ENCODE assay signal across 15 cellular contexts in the genomic region with DNA sequence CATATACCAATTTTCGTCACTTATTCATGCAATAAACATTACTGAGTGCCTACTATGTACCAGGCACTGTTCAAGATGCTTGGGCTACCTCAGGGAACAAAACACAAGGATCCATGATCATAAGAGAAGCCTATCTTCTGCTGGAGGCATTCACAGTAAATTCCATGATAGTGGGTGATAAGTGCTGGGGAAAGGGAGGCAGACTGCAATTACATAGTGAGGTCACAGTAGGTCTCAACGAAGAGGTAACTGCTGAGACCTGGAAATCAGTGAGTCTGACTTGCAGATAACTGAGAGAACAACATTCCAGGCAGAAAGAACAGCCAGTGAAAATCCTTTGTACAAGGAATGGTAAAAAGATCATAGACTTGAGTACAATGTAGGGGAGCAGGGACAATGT. TPM values are rescaled to one million over a fixed set of nuclear protein-coding genes. Genes with fewer than 3 reads are reported as not detected.
DNase-seq lines count a peak whose midpoint lies in the region; ATAC-seq and TF ChIP-seq lines count a peak whose summit lies in the region.
"Had no signal": no experiment of that assay in that cellular context is flagged by ENCODE, and none has a peak within 500 bp of the region (broad histone marks: within the 10 kb centered on the region; RNA-seq: fewer than 3 reads in every experiment).

No MANE protein-coding gene starts in this region.

- no peak overlapping the region for H3K27ac ChIP-seq in CD4-positive, alpha-beta T cell (ENCODE audit: low read depth, low read length)
- H3K27ac ChIP-seq in Karpas-422 (ENCODE audit: low read length) (peak overlapping the region; percentile 69), heart left ventricle (peak overlapping the region; percentile 26 to 81 (median 66)), neural progenitor cell (peak overlapping the region; percentile 31), tibial artery (peak overlapping the region in 1 of 2 donors; percentile 11)
- H3K27ac ChIP-seq: PC-9, sigmoid colon had no signal

- no peak overlapping the region for H3K4me3 Mint-ChIP-seq in CD4-positive, alpha-beta T cell
- no peak overlapping the region for H3K4me3 Mint-ChIP-seq in neural progenitor cell

- TF ChIP-seq CTCF in CD4-positive, alpha-beta T cell (IDR thresholded peaks at IDR 0.05), result no peak
- no peak for TF ChIP-seq CTCF in heart left ventricle (IDR thresholded peaks at IDR 0.05)
- TF ChIP-seq CTCF in neural progenitor cell (IDR thresholded peaks at IDR 0.05), result no peak
- TF ChIP-seq CTCF in tibial artery (IDR thresholded peaks at IDR 0.05), result no peak

- H3K27me3 ChIP-seq in CD4-positive, alpha-beta T cell (ENCODE audit: control insufficient read depth, insufficient read depth, low read length), result no peaks in the 10 kb centered on the region
- no peaks in the 10 kb centered on the region for H3K27me3 ChIP-seq in Karpas-422 (ENCODE audit: low read length)
- H3K27me3 ChIP-seq in heart left ventricle, result no peaks in the 10 kb centered on the region
- H3K27me3 ChIP-seq in neural progenitor cell, result no peaks in the 10 kb centered on the region
- no peaks in the 10 kb centered on the region for H3K27me3 ChIP-seq in tibial artery
- H3K27me3 ChIP-seq: sigmoid colon had no signal

- peaks cover 18% of the 10 kb centered on the region for H3F3A ChIP-seq in neural progenitor cell (ENCODE audit: low read depth)

- no peaks in the 10 kb centered on the region for H3K36me3 ChIP-seq in Karpas-422 (ENCODE audit: insufficient read depth, low read length)
- H3K36me3 ChIP-seq in heart left ventricle, result no peaks in the 10 kb centered on the region
- H3K36me3 ChIP-seq in neural progenitor cell, result no peaks in the 10 kb centered on the region
- no peaks in the 10 kb centered on the region for H3K36me3 ChIP-seq in tibial artery
- H3K36me3 ChIP-seq: sigmoid colon had no signal

- H3K9ac ChIP-seq in Karpas-422 (ENCODE audit: low read length) (peak overlapping the region; percentile 20; the same call in 1 of the 2 replicates), neural progenitor cell (no peak overlapping the region)

- H3K27ac Mint-ChIP-seq in CD4-positive, alpha-beta T cell, result peak overlapping the region; percentile 2
- peak overlapping the region; percentile 87 for H3K27ac Mint-ChIP-seq in neural progenitor cell

- no peaks in the 10 kb centered on the region for H3K9me3 Mint-ChIP-seq in CD4-positive, alpha-beta T cell
- no peaks in the 10 kb centered on the region for H3K9me3 Mint-ChIP-seq in neural progenitor cell

- H3K9me2 ChIP-seq in Karpas-422 (replicated peaks; ENCODE audit: insufficient read depth, low read length), result no peaks in the 10 kb centered on the region

- TF ChIP-seq POLR2A in heart left ventricle (IDR thresholded peaks at IDR 0.05), result no peak

- CTCF ChIA-PET in CD4-positive, alpha-beta T cell (lab: Charles Lee), result no interaction called here

- H3K79me2 ChIP-seq in Karpas-422 (ENCODE audit: low read length) (peaks cover 100% of the 10 kb centered on the region), neural progenitor cell (ENCODE audit: low read depth) (peaks cover 100% of the 10 kb centered on the region)

- H4K20me1 ChIP-seq in Karpas-422 (ENCODE audit: insufficient read depth, low read depth, low read length) (peaks cover 19% of the 10 kb centered on the region; the same call in 1 of the 2 replicates), neural progenitor cell (ENCODE audit: low read depth) (peaks cover 97% of the 10 kb centered on the region)

- intact Hi-C loops in CD4-positive, alpha-beta T cell (cut with DNase I, micrococcal nuclease), result no loop called here
- intact Hi-C loops in heart left ventricle (cut with DNase I) (no loop called here), tibial artery (cut with DNase I; ENCODE audit: low total_unique reads) (no loop called here)

- no peaks in the 10 kb centered on the region for H3K27me3 Mint-ChIP-seq in CD4-positive, alpha-beta T cell
- peaks cover 7% of the 10 kb centered on the region for H3K27me3 Mint-ChIP-seq in neural progenitor cell (ENCODE audit: insufficient read depth, low read depth)

- H3K4me3 ChIP-seq in Karpas-422 (ENCODE audit: low read length), result no peak overlapping the region; the same call in 1 of the 2 replicates
- H3K4me3 ChIP-seq in heart left ventricle, result no peak overlapping the region
- no peak overlapping the region for H3K4me3 ChIP-seq in neural progenitor cell
- H3K4me3 ChIP-seq in tibial artery, result no peak overlapping the region
- H3K4me3 ChIP-seq: PC-9, sigmoid colon had no signal

- H3K4me2 ChIP-seq in Karpas-422 (ENCODE audit: low read depth, low read length, poor library complexity, severe bottlenecking) (peak overlapping the region; percentile 41), neural progenitor cell (no peak overlapping the region)
- H3K4me2 ChIP-seq: PC-9 had no signal

- ATAC-seq in CD4-positive, alpha-beta T cell (ENCODE audit: poor library complexity), result no peak
- ATAC-seq in heart left ventricle (peak; percentile 2 to 27 (median 14)), HG02623 (IDR thresholded peaks at IDR 0.05; ENCODE audit: unreplicated experiment) (no peak)

- no peaks in the 10 kb centered on the region for H3K9me3 ChIP-seq in CD4-positive, alpha-beta T cell (ENCODE audit: control insufficient read depth, low read length)
- no peaks in the 10 kb centered on the region for H3K9me3 ChIP-seq in Karpas-422 (ENCODE audit: low read length)
- H3K9me3 ChIP-seq in heart left ventricle, result no peaks in the 10 kb centered on the region
- H3K9me3 ChIP-seq in neural progenitor cell (ENCODE audit: low read depth), result no peaks in the 10 kb centered on the region
- no peaks in the 10 kb centered on the region for H3K9me3 ChIP-seq in tibial artery
- H3K9me3 ChIP-seq: sigmoid colon had no signal

- peaks cover 63% of the 10 kb centered on the region for H3K4me1 ChIP-seq in Karpas-422 (ENCODE audit: low read length)
- H3K4me1 ChIP-seq in heart left ventricle, result peaks cover 2 to 79% (median 51%) of the 10 kb centered on the region in 12 donors
- peaks cover 15% of the 10 kb centered on the region for H3K4me1 ChIP-seq in neural progenitor cell
- peaks cover 0 to 75% (median 35%) of the 10 kb centered on the region in 4 donors for H3K4me1 ChIP-seq in tibial artery

- H3K36me3 Mint-ChIP-seq in CD4-positive, alpha-beta T cell (ENCODE audit: low read depth), result peaks cover 22% of the 10 kb centered on the region
- H3K36me3 Mint-ChIP-seq in neural progenitor cell, result peaks cover 10% of the 10 kb centered on the region

- H2AFZ ChIP-seq in Karpas-422 (ENCODE audit: low read length), result no peak overlapping the region
- no peak overlapping the region for H2AFZ ChIP-seq in neural progenitor cell (replicated peaks)
- H2AFZ ChIP-seq: PC-9 had no signal

- DNase-seq in CD4-positive, alpha-beta T cell, result no peak
- DNase-seq in Karpas-422 (no peak), heart left ventricle (no peak), neural progenitor cell (ENCODE audit: low spot score) (no peak), tibial artery (no peak)
- no peak for DNase-seq in stimulated activated CD4-positive, alpha-beta T cell treated with anti-CD3 and anti-CD28 coated beads, Interleukin-15, amount 100 ng/mL, for 24 hours
- DNase-seq in stimulated activated CD4-positive, alpha-beta T cell treated with anti-CD3 and anti-CD28 coated beads, Interleukin-4, amount 100 ng/mL, for 24 hours, result no peak
- DNase-seq: Kasumi-1; midbrain; NCI-H1105 treated with DMSO at 0.1 percent for 48 hours; PC-9; sigmoid colon; stimulated activated CD4-positive, alpha-beta T cell treated with anti-CD3 and anti-CD28 coated beads, Interleukin-1b, Interleukin-23, amount 100 ng/mL, for 48 hours; T-helper 9 cell had no signal

- WGBS in heart left ventricle, 4 donors, result 52 to 58% (median 55%) methylated on average over 2 of the region's 2 CpGs

- H3K4me1 Mint-ChIP-seq in CD4-positive, alpha-beta T cell (ENCODE audit: low read depth), result peaks cover 74% of the 10 kb centered on the region
- peaks cover 12% of the 10 kb centered on the region for H3K4me1 Mint-ChIP-seq in neural progenitor cell

- POLR2A ChIA-PET in CD4-positive, alpha-beta T cell (lab: Charles Lee), result no interaction called here

RNA-seq across cellular contexts. Expression of a gene that starts 33.6 kb away (rescaled TPM):
- total RNA-seq in CD4-positive, alpha-beta T cell, result 100 to 1,000 TPM; 127 to 139 TPM
- 71.5 and 89.5 TPM in 2 replicates for total RNA-seq in Karpas-422 (2014; rRNA removed; shearing (Covaris generic); ENCODE audit: low replicate concordance)
- total RNA-seq in heart left ventricle (100 to 1,000 TPM in 8 of 9 donors, 10 to 100 TPM in 1; 99.2 to 197 (median 135) TPM), neural progenitor cell (ENCODE audit: low replicate concordance) (115 and 130 TPM in 2 replicates)
- 100 to 1,000 TPM in 1 of 2 donors, 10 to 100 TPM in 1; 62.7 to 159 TPM for polyA plus RNA-seq in heart left ventricle

Comparison
In these comparisons a context has a peak if more than half of its experiments do, and no peak if none do; other contexts are left out.
1. ATAC-seq: peak in heart left ventricle (4 of 4); none in CD4-positive, alpha-beta T cell (single experiment) and HG02623 (single experiment).